ENCODE assay signal across 8 cellular contexts in the genomic region with DNA sequence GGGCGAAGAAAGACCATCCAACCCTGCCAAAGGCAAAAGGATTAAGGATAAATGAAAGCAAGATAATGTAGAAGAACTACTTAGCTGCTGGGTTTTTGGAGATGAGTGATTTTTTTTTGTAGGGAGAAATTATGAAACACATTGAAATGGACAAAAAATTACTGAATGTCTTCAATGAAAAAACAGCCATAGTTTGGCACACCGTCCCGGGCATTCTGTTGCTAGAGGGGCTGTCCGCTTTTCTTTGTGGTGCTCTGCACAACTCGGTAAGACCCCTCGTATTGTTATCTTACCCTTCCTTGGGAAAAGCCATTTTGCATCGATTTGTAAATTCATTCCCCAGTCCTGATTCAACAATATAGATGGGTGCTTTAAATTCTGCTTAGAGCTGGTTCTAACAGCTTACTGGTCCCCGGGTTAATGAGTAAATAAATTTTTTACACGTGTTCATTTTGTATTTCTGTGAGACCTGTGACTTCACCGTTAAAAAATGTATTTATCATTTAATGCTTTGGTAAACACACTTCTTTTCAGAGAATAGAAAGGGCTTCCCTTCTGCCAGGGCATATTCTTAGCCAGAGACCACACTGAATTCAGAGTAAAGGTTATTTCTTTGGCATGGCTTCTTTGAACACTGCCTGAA. TPM values are rescaled to one million over a fixed set of nuclear protein-coding genes. Genes with fewer than 3 reads are reported as not detected.
DNase-seq lines count a peak whose midpoint lies in the region; ATAC-seq, FAIRE-seq and TF ChIP-seq lines count a peak whose summit lies in the region.

No MANE protein-coding gene starts in this region.

- H3K27me3 ChIP-seq in OCI-LY3 (ENCODE audit: low read depth, low read length) (peaks cover 9% of the 10 kb centered on the region), small intestine (ENCODE audit: control insufficient read depth in 2 of 2, insufficient read depth in 2 of 2, low read length in 2 of 2) (no peaks in the 10 kb centered on the region)

- H3K9ac ChIP-seq in OCI-LY3 (ENCODE audit: low read length): peak overlapping the region; percentile 84

- DNase-seq in GM12865 (ENCODE audit: low read depth) (peak; percentile 6), fibroblast of the aortic adventitia (ENCODE audit: low read depth) (no peak), small intestine (peak; percentile 40), SIG-M5 (lab: John Stamatoyannopoulos, UW) (no peak), NCI-H1930 (lab: John Stamatoyannopoulos, UW) (no peak)
- DNase-seq in stimulated activated CD4-positive, alpha-beta T cell treated with anti-CD3 and anti-CD28 coated beads, Interleukin-4, amount 100 ng/mL, for 4 hours: no peak

- H3K9me3 ChIP-seq in OCI-LY3 (ENCODE audit: insufficient read depth, low read length) (no peaks in the 10 kb centered on the region), small intestine (ENCODE audit: control insufficient read depth, low read depth) (no peaks in the 10 kb centered on the region)

- H3K36me3 ChIP-seq in OCI-LY3 (replicated peaks; ENCODE audit: low read depth, low read length) (no peaks in the 10 kb centered on the region), small intestine (ENCODE audit: control insufficient read depth in 2 of 2, insufficient read depth in 2 of 2, low read length in 2 of 2) (no peaks in the 10 kb centered on the region)

- peak overlapping the region; percentile 79 for H3K4me2 ChIP-seq in OCI-LY3 (ENCODE audit: low read length)

- WGBS in small intestine, 3 donors: 2 to 3% (median 3%) methylated on average over 10 of the region's 10 CpGs

- peaks cover 21% of the 10 kb centered on the region for H4K20me1 ChIP-seq in OCI-LY3 (ENCODE audit: insufficient read depth, low read length)

- H3K27ac ChIP-seq in OCI-LY3 (ENCODE audit: low read length) (peak overlapping the region; percentile 75), small intestine (ENCODE audit: low read depth in 1 of 2, low read length in 1 of 2) (peak overlapping the region; percentile 86 to 99)

- H3K79me2 ChIP-seq in OCI-LY3 (ENCODE audit: low read length): peaks cover 40% of the 10 kb centered on the region

- no peak for ATAC-seq in HG03095 (IDR thresholded peaks at IDR 0.05; ENCODE audit: unreplicated experiment)

- H3K4me3 ChIP-seq in GM12865 (ENCODE audit: low read depth, low read length) (peak overlapping the region; percentile 79), OCI-LY3 (ENCODE audit: low read length) (peak overlapping the region; percentile 95), fibroblast of the aortic adventitia (ENCODE audit: low read depth, low read length) (peak overlapping the region; percentile 71), small intestine (ENCODE audit: low read depth in 1 of 2, low read length in 2 of 2) (peak overlapping the region in 1 of 2 donors; percentile 83)

- no peak for FAIRE-seq in small intestine (lab: Jason Lieb, UNC)

- H2AFZ ChIP-seq in OCI-LY3 (ENCODE audit: low read depth, low read length): peak overlapping the region; percentile 95

- peaks cover 18% of the 10 kb centered on the region for H3K4me1 ChIP-seq in OCI-LY3 (ENCODE audit: low read length)
- peaks cover 6 to 19% of the 10 kb centered on the region in 2 donors for H3K4me1 ChIP-seq in small intestine (ENCODE audit: control insufficient read depth in 2 of 2, insufficient read depth in 1 of 2, low read depth in 1 of 2, low read length in 1 of 2)

- TF ChIP-seq CTCF in GM12865 (IDR thresholded peaks at IDR 0.05; ENCODE audit: insufficient read depth, low read depth, low read length, missing control alignments) (no peak), OCI-LY3 (IDR thresholded peaks at IDR 0.05; ENCODE audit: low read depth, low read length) (no peak), fibroblast of the aortic adventitia (IDR thresholded peaks at IDR 0.05; ENCODE audit: insufficient read depth, low read length) (no peak)

RNA-seq across cellular contexts. Expression of gene LAPTM4A, which starts 0.9 kb away (rescaled TPM):
- 90.2 and 251 TPM in 2 replicates for total RNA-seq in fibroblast of the aortic adventitia (ENCODE audit: low replicate concordance)
- polyA plus RNA-seq in small intestine: 100 to 1,000 TPM in 1 of 3 donors, 10 to 100 TPM in 2; 47.6 to 231 (median 82.4) TPM

RNA-seq across cellular contexts. Expression of gene MATN3, which starts 39.9 kb away (rescaled TPM):
- 0.82 and 1.1 TPM in 2 replicates for total RNA-seq in fibroblast of the aortic adventitia (ENCODE audit: low replicate concordance)
- under 1 TPM in 1 of 3 donors, not detected in 2; 0.25 TPM for polyA plus RNA-seq in small intestine

Comparison
In these comparisons a context has a peak if more than half of its experiments do, and no peak if none do; other contexts are left out.
1. DNase-seq: peak in GM12865 (single experiment) and small intestine (single experiment); none in fibroblast of the aortic adventitia (single experiment), stimulated activated CD4-positive, alpha-beta T cell treated with anti-CD3 and anti-CD28 coated beads, Interleukin-4, amount 100 ng/mL, for 4 hours (0 of 2), SIG-M5 (single experiment) and NCI-H1930 (0 of 2).